1 cellular context compared by ENCODE assay signal in the genomic region with DNA sequence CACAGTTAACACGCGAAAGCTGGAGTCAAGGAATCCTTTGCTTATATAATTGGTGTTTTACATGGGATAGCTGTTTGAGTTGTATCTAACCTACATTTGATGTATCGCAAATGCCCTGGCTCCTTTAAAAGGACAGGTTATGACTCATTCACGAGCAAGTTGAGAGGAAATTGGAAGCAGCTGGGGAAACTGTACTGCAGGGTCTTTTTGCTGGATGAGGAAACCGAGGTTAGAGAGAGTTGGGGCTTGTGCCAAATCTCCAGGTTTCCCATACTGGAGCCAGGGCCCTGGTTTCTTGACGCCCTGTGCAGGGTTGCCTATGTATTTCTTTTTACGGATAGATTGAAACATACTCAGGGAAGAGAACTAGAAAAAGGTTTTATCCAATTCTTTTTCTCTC.
TF ChIP-seq lines count a peak whose summit lies in the region.

No MANE protein-coding gene starts in this region.

TF ChIP-seq in GM23338, 12 proteins besides CTCF, POLR2A, EP300 and RAD21 (continued from another document):
- TF ChIP-seq, protein P1, sequence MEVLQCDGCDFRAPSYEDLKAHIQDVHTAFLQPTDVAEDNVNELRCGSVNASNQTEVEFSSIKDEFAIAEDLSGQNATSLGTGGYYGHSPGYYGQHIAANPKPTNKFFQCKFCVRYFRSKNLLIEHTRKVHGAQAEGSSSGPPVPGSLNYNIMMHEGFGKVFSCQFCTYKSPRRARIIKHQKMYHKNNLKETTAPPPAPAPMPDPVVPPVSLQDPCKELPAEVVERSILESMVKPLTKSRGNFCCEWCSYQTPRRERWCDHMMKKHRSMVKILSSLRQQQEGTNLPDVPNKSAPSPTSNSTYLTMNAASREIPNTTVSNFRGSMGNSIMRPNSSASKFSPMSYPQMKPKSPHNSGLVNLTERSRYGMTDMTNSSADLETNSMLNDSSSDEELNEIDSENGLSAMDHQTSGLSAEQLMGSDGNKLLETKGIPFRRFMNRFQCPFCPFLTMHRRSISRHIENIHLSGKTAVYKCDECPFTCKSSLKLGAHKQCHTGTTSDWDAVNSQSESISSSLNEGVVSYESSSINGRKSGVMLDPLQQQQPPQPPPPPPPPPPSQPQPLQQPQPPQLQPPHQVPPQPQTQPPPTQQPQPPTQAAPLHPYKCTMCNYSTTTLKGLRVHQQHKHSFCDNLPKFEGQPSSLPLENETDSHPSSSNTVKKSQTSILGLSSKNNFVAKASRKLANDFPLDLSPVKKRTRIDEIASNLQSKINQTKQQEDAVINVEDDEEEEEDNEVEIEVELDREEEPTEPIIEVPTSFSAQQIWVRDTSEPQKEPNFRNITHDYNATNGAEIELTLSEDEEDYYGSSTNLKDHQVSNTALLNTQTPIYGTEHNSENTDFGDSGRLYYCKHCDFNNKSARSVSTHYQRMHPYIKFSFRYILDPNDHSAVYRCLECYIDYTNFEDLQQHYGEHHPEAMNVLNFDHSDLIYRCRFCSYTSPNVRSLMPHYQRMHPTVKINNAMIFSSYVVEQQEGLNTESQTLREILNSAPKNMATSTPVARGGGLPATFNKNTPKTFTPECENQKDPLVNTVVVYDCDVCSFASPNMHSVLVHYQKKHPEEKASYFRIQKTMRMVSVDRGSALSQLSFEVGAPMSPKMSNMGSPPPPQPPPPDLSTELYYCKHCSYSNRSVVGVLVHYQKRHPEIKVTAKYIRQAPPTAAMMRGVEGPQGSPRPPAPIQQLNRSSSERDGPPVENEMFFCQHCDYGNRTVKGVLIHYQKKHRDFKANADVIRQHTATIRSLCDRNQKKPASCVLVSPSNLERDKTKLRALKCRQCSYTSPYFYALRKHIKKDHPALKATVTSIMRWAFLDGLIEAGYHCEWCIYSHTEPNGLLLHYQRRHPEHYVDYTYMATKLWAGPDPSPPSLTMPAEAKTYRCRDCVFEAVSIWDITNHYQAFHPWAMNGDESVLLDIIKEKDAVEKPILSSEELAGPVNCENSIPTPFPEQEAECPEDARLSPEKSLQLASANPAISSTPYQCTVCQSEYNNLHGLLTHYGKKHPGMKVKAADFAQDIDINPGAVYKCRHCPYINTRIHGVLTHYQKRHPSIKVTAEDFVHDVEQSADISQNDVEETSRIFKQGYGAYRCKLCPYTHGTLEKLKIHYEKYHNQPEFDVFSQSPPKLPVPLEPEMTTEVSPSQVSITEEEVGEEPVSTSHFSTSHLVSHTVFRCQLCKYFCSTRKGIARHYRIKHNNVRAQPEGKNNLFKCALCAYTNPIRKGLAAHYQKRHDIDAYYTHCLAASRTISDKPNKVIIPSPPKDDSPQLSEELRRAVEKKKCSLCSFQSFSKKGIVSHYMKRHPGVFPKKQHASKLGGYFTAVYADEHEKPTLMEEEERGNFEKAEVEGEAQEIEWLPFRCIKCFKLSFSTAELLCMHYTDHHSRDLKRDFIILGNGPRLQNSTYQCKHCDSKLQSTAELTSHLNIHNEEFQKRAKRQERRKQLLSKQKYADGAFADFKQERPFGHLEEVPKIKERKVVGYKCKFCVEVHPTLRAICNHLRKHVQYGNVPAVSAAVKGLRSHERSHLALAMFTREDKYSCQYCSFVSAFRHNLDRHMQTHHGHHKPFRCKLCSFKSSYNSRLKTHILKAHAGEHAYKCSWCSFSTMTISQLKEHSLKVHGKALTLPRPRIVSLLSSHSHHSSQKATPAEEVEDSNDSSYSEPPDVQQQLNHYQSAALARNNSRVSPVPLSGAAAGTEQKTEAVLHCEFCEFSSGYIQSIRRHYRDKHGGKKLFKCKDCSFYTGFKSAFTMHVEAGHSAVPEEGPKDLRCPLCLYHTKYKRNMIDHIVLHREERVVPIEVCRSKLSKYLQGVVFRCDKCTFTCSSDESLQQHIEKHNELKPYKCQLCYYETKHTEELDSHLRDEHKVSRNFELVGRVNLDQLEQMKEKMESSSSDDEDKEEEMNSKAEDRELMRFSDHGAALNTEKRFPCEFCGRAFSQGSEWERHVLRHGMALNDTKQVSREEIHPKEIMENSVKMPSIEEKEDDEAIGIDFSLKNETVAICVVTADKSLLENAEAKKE (CRISPR knock-in tag; IDR thresholded peaks at IDR 0.05) = no peak
- TF ChIP-seq EZH2 (IDR thresholded peaks at IDR 0.05; ENCODE audit: low read depth, unreplicated experiment) (no peak), CREB1 (CRISPR knock-in tag; IDR thresholded peaks at IDR 0.05; ENCODE audit: low read depth) (no peak), POLR2AphosphoS5 (IDR thresholded peaks at IDR 0.05; ENCODE audit: low read depth) (no peak), STAT1 (IDR thresholded peaks at IDR 0.05; ENCODE audit: unreplicated experiment) (no peak), ZNF331 (CRISPR knock-in tag; IDR thresholded peaks at IDR 0.05; ENCODE audit: low read depth) (no peak), NANOG (IDR thresholded peaks at IDR 0.05; ENCODE audit: borderline replicate concordance) (no peak)
- TF ChIP-seq, protein P2, sequence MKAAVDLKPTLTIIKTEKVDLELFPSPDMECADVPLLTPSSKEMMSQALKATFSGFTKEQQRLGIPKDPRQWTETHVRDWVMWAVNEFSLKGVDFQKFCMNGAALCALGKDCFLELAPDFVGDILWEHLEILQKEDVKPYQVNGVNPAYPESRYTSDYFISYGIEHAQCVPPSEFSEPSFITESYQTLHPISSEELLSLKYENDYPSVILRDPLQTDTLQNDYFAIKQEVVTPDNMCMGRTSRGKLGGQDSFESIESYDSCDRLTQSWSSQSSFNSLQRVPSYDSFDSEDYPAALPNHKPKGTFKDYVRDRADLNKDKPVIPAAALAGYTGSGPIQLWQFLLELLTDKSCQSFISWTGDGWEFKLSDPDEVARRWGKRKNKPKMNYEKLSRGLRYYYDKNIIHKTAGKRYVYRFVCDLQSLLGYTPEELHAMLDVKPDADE (IDR thresholded peaks at IDR 0.05) = no peak
